20 cellular contexts compared by ENCODE assay signal in the genomic region with DNA sequence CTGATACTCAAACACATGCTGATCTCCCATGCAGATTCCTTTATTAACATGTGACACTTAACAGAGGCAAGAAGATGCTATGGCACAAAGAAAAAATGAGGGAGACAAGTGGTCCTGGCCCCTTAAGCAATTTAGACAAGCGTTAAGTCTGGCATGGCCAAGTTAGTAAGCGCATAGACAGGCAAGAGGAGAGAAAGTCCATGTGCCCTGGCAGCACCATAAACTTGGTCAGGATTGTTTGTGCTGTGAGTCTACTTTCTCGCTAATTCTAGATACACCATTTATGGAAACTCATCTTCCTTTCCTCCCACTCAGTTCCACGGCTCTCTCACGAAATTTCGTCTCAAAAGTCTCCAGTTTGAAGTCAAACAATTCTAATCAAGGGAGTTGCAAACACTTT.
DNase-seq lines count a peak whose midpoint lies in the region; ATAC-seq and TF ChIP-seq lines count a peak whose summit lies in the region.
"Had no signal": no experiment of that assay in that cellular context is flagged by ENCODE, and none has a peak within 500 bp of the region (broad histone marks: within the 10 kb centered on the region; RNA-seq: fewer than 3 reads in every experiment).

No MANE protein-coding gene starts in this region.

- in situ Hi-C loops in gastrocnemius medialis (cut with MboI; ENCODE audit: low sequenced_read_pairs in 4 of 4) = no loop called here

- H3K27me3 Mint-ChIP-seq in immature natural killer cell (ENCODE audit: low read depth in 3 of 3) = peaks cover 0 to 2% (median 0%) of the 10 kb centered on the region in 3 donors
- H3K27me3 Mint-ChIP-seq: activated CD4-positive, alpha-beta T cell treated with anti-CD3 and anti-CD28 coated beads, Interleukin-2, amount 10 ng/mL, durations not matched to agents 7 days and 5 days; dendritic cell treated with granulocyte-macrophage colony-stimulating factor and Interleukin-4, amounts not matched to agents 40 ng/mL and 50 ng/mL, for 4 days had no signal

- H4K20me1 ChIP-seq in MM.1S (ENCODE audit: insufficient read depth, low read length) = no peaks in the 10 kb centered on the region

- no peaks in the 10 kb centered on the region for H3K9me3 Mint-ChIP-seq in immature natural killer cell
- H3K9me3 Mint-ChIP-seq: activated CD4-positive, alpha-beta T cell treated with anti-CD3 and anti-CD28 coated beads, Interleukin-2, amount 10 ng/mL, durations not matched to agents 7 days and 5 days; CD14-positive monocyte; dendritic cell treated with granulocyte-macrophage colony-stimulating factor and Interleukin-4, amounts not matched to agents 40 ng/mL and 50 ng/mL, for 4 days had no signal

- peak overlapping the region; percentile 37 for H3K4me2 ChIP-seq in MM.1S (ENCODE audit: low read depth, low read length)

- H3K27me3 ChIP-seq in ACC112 (ENCODE audit: insufficient read depth, low read length) (no peaks in the 10 kb centered on the region), MM.1S (replicated peaks; ENCODE audit: insufficient read depth, low read length) (no peaks in the 10 kb centered on the region), gastrocnemius medialis (no peaks in the 10 kb centered on the region)
- H3K27me3 ChIP-seq: SJSA1, upper lobe of right lung had no signal

- no peak for TF ChIP-seq CTCF in MM.1S (IDR thresholded peaks at IDR 0.05; ENCODE audit: low read length)
- no peak for TF ChIP-seq CTCF in gastrocnemius medialis (IDR thresholded peaks at IDR 0.05 in 4 of 5, conservative IDR thresholded peaks at IDR 0.05 in 1 of 5)

- H3K4me3 ChIP-seq in ACC112 (ENCODE audit: low read depth, low read length) = no peak overlapping the region
- H3K4me3 ChIP-seq in MM.1S (ENCODE audit: low read length) = no peak overlapping the region
- H3K4me3 ChIP-seq in gastrocnemius medialis = peak overlapping the region in 1 of 4 donors; percentile 10
- H3K4me3 ChIP-seq: SJSA1, upper lobe of right lung had no signal

- H3K9me2 ChIP-seq in MM.1S (replicated peaks; ENCODE audit: insufficient read depth, low read length) = no peaks in the 10 kb centered on the region

- H3K4me1 Mint-ChIP-seq in immature natural killer cell = peaks cover 72 to 97% of the 10 kb centered on the region in 2 donors

- peak overlapping the region; percentile 7 to 67 (median 43) for H3K27ac Mint-ChIP-seq in immature natural killer cell
- H3K27ac Mint-ChIP-seq: activated CD4-positive, alpha-beta T cell treated with anti-CD3 and anti-CD28 coated beads, Interleukin-2, amount 10 ng/mL, durations not matched to agents 7 days and 5 days; dendritic cell treated with granulocyte-macrophage colony-stimulating factor and Interleukin-4, amounts not matched to agents 40 ng/mL and 50 ng/mL, for 4 days had no signal

- intact Hi-C loops in gastrocnemius medialis (cut with DNase I; ENCODE audit: low total_unique reads) = no loop called here

- peaks cover 20% of the 10 kb centered on the region for H3K36me3 ChIP-seq in ACC112 (ENCODE audit: insufficient read depth, low read length)
- no peaks in the 10 kb centered on the region for H3K36me3 ChIP-seq in MM.1S (replicated peaks; ENCODE audit: insufficient read depth, low read length)
- H3K36me3 ChIP-seq in gastrocnemius medialis = no peaks in the 10 kb centered on the region

- H3K9ac ChIP-seq in MM.1S (ENCODE audit: low read length) = no peak overlapping the region

- no peaks in the 10 kb centered on the region for H3F3A ChIP-seq in MM.1S (ENCODE audit: insufficient read depth, low read length)

- H3K4me1 ChIP-seq in ACC112 (ENCODE audit: control insufficient read depth, insufficient read depth, low read length, unreplicated experiment) = peaks cover 87% of the 10 kb centered on the region
- H3K4me1 ChIP-seq in MM.1S (ENCODE audit: low read length) = peaks cover 47% of the 10 kb centered on the region
- peaks cover 41 to 60% of the 10 kb centered on the region in 2 donors for H3K4me1 ChIP-seq in gastrocnemius medialis

- no peak overlapping the region for H3K4me3 Mint-ChIP-seq in immature natural killer cell
- H3K4me3 Mint-ChIP-seq: activated CD4-positive, alpha-beta T cell treated with anti-CD3 and anti-CD28 coated beads, Interleukin-2, amount 10 ng/mL, durations not matched to agents 7 days and 5 days; CD14-positive monocyte; dendritic cell treated with granulocyte-macrophage colony-stimulating factor and Interleukin-4, amounts not matched to agents 40 ng/mL and 50 ng/mL, for 4 days had no signal

- H2AFZ ChIP-seq in ACC112 (ENCODE audit: low read length, unreplicated experiment) = no peak overlapping the region
- no peak overlapping the region for H2AFZ ChIP-seq in MM.1S (ENCODE audit: low read length)

- no peaks in the 10 kb centered on the region for H3K9me3 ChIP-seq in MM.1S (replicated peaks; ENCODE audit: insufficient read depth, low read length)
- no peaks in the 10 kb centered on the region for H3K9me3 ChIP-seq in gastrocnemius medialis
- H3K9me3 ChIP-seq: SJSA1, upper lobe of right lung had no signal

- peak in 1 of 2 donors; percentile 46 for ATAC-seq in gastrocnemius medialis
- ATAC-seq: left lobe of liver, upper lobe of right lung had no signal

- H3K27ac ChIP-seq in ACC112 (ENCODE audit: low read depth, low read length) (peak overlapping the region; percentile 68), MM.1S (ENCODE audit: low read length) (peak overlapping the region; percentile 13; the same call in 1 of the 2 replicates), gastrocnemius medialis (peak overlapping the region; percentile 13 to 74 (median 57))
- H3K27ac ChIP-seq: SJSA1, upper lobe of right lung had no signal

- no peak for TF ChIP-seq POLR2A in gastrocnemius medialis (IDR thresholded peaks at IDR 0.05)

- peaks cover 0 to 7% (median 0%) of the 10 kb centered on the region in 3 donors for H3K36me3 Mint-ChIP-seq in immature natural killer cell

- DNase-seq in MM.1S (no peak), immature natural killer cell (no peak), gastrocnemius medialis (no peak), SK-N-DZ (ENCODE audit: low spot score) (no peak), CD1c-positive myeloid dendritic cell (ENCODE audit: extremely low spot score) (no peak), NCI-H1417 (lab: John Stamatoyannopoulos, UW) (no peak)
- DNase-seq: activated CD4-positive, alpha-beta T cell treated with anti-CD3 and anti-CD28 coated beads, Interleukin-2, amount 10 ng/mL, durations not matched to agents 7 days and 5 days; activated CD8-positive, alpha-beta memory T cell treated with anti-CD3 and anti-CD28 coated beads, Interleukin-2, amount 50 U/mL, for 4 hours; activated gamma-delta T cell; GDM1; IMR-90; NCI-H510A; stimulated activated CD4-positive, alpha-beta T cell treated with anti-CD3 and anti-CD28 coated beads, Interleukin-12 subunit alpha, Interleukin-12 subunit beta, amount 100 ng/mL, for 4 hours; stimulated activated CD4-positive, alpha-beta T cell treated with anti-CD3 and anti-CD28 coated beads, Interleukin-4, amount 100 ng/mL, for 4 hours; upper lobe of right lung had no signal

- peaks cover 84% of the 10 kb centered on the region for H3K79me2 ChIP-seq in ACC112 (ENCODE audit: control insufficient read depth, insufficient read depth, low read length, unreplicated experiment)
- H3K79me2 ChIP-seq in MM.1S (ENCODE audit: low read length) = peaks cover 17% of the 10 kb centered on the region

Comparison
In these comparisons a context has a peak if more than half of its experiments do, and no peak if none do; other contexts are left out.
1. H3K27ac ChIP-seq: peak in every context shown above with its lines; median percentile 68 in ACC112; 57 in gastrocnemius medialis; 13 in MM.1S.